ENCODE assay signal across 20 cellular contexts in the genomic region with DNA sequence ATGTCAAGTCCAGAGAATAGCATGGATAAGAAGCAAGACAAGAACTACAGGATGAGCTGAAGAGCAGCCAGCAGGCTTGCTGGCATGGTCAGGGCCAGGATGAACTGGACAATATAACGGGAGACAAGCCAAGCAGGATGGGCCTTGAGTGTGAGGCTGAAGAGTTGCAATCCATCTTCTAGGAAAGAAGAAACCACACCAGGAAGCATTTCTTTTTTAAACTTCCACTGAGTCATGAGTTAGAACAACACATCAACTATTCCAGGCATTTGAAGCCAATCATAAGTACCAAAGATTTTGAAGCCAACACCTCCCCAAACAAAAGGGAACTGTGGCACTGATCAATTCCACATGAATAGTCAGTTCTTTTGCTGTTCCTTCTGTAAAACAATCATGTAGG. TPM values are rescaled to one million over a fixed set of nuclear protein-coding genes. Genes with fewer than 3 reads are reported as not detected.
DNase-seq lines count a peak whose midpoint lies in the region; ATAC-seq and TF ChIP-seq lines count a peak whose summit lies in the region.
"Had no signal": no experiment of that assay in that cellular context is flagged by ENCODE, and none has a peak within 500 bp of the region (broad histone marks: within the 10 kb centered on the region; RNA-seq: fewer than 3 reads in every experiment).

No MANE protein-coding gene starts in this region.

- H3K4me1 Mint-ChIP-seq in chondrocyte (ENCODE audit: low read depth) = peaks cover 11% of the 10 kb centered on the region
- H3K4me1 Mint-ChIP-seq: H9, IgD-negative memory B cell, neural crest cell had no signal

- H2BK20ac ChIP-seq in IMR-90 (ENCODE audit: low read depth, low read length) = peak overlapping the region; percentile 37; the same call in 1 of the 2 replicates

- H2BK120ac ChIP-seq in IMR-90 (ENCODE audit: low read depth, low read length) = peak overlapping the region; percentile 74; the same call in 1 of the 2 replicates

- H2AK5ac ChIP-seq in IMR-90 (ENCODE audit: low read depth, low read length) = 0 out of 2 replicates have a peak overlapping the region, but pooled peaks have one; percentile 16

- dilution Hi-C loops in IMR-90 (cut with HindIII; ENCODE audit: low sequenced_read_pairs, unreplicated experiment) = no loop called here

- no peak overlapping the region for H3K4me2 ChIP-seq in IMR-90 (ENCODE audit: low read depth, low read length)
- H3K4me2 ChIP-seq: A549 had no signal

- H3K27ac Mint-ChIP-seq in chondrocyte (ENCODE audit: unreplicated experiment) = no peak overlapping the region
- H3K27ac Mint-ChIP-seq: H9 had no signal

- no peak overlapping the region for H3K4me3 Mint-ChIP-seq in chondrocyte (ENCODE audit: unreplicated experiment)
- H3K4me3 Mint-ChIP-seq: H9, IgD-negative memory B cell, neural crest cell had no signal

- no peak for TF ChIP-seq RAD21 in IMR-90 (IDR thresholded peaks at IDR 0.05; ENCODE audit: low read length)

- no peak overlapping the region for H2BK15ac ChIP-seq in IMR-90 (ENCODE audit: low read depth, low read length)

- no peak overlapping the region for H3K56ac ChIP-seq in IMR-90 (ENCODE audit: extremely low read depth, insufficient read depth, low read length)

- peaks cover 3% of the 10 kb centered on the region for H3K4me1 ChIP-seq in IMR-90 (ENCODE audit: control insufficient read depth, insufficient read depth, low read length)
- H3K4me1 ChIP-seq in aorta (ENCODE audit: control insufficient read depth in 1 of 2, insufficient read depth in 2 of 2, low read length in 2 of 2) = no peaks in the 10 kb centered on the region
- H3K4me1 ChIP-seq: A549, foreskin keratinocyte had no signal

- H3K79me1 ChIP-seq in IMR-90 (ENCODE audit: low read depth in 1 of 2, low read length in 2 of 2) = peaks cover 7 to 9% of the 10 kb centered on the region in 2 experiments; a peak in 3 of 4 replicates

- no peak overlapping the region for H3K9ac ChIP-seq in IMR-90 (ENCODE audit: low read depth, low read length)

- TF ChIP-seq CTCF in AG09309 (IDR thresholded peaks at IDR 0.05; ENCODE audit: control insufficient read depth, insufficient read depth, low read depth, low read length, missing control alignments) (no peak), IMR-90 (conservative IDR thresholded peaks at IDR 0.05; ENCODE audit: low read depth, low read length) (no peak), lower leg skin (IDR thresholded peaks at IDR 0.05) (no peak), chondrocyte (IDR thresholded peaks at IDR 0.05) (no peak)

- DNase-seq in AG09309 (ENCODE audit: low read depth) (peak; percentile 11), IMR-90 (peak; percentile 66), dedifferentiated amniotic fluid mesenchymal stem cell (ENCODE audit: extremely low spot score) (peak; percentile 21), kidney glomerular epithelial cell (lab: John Stamatoyannopoulos, UW) (peak; percentile 8), lower leg skin (ENCODE audit: low spot score in 2 of 2) (no peak), NCI-H2196 treated with DMSO at 0.1 percent for 48 hours (lab: John Stamatoyannopoulos, UW; ENCODE audit: unreplicated experiment) (no peak), chondrocyte (ENCODE audit: low spot score) (no peak), aorta (no peak)
- DNase-seq: activated CD8-positive, alpha-beta memory T cell treated with anti-CD3 and anti-CD28 coated beads for 24 hours; DMS 273 treated with DMSO at 0.1 percent for 48 hours; foreskin keratinocyte; H9; NK-92 treated with Interleukin-12 subunit alpha and Interleukin-12 subunit beta, amount 100 ng/mL, for 24 hours; Peyer's patch; T1000 had no signal

- no TSS peak for BruUV-seq in IMR-90 (replicated peaks; lab: Mats Ljungman, UMichigan)

- H3K14ac ChIP-seq in IMR-90 (replicated peaks; ENCODE audit: low read depth, low read length) = no peak overlapping the region; the same call in 1 of the 2 replicates

- H4K8ac ChIP-seq in IMR-90 (ENCODE audit: low read depth in 2 of 2, low read length in 2 of 2) = peak overlapping the region in 1 of 2 experiments; percentile 73; a peak in 2 of 4 replicates

- intact Hi-C loops in IMR-90 (cut with micrococcal nuclease) = no loop called here
- intact Hi-C loops in lower leg skin (cut with DNase I; ENCODE audit: low total_unique reads) = no loop called here
- intact Hi-C loops in aorta (cut with DNase I) = no loop called here

- no peak overlapping the region for H2AFZ ChIP-seq in IMR-90 (replicated peaks; ENCODE audit: low read length, poor library complexity)

- no peak overlapping the region for H3K18ac ChIP-seq in IMR-90 (ENCODE audit: low read depth, low read length)

- ATAC-seq in IMR-90 (ENCODE audit: low read depth) (peak; percentile 80), aorta (ENCODE audit: low FRiP score) (no peak)
- ATAC-seq: A549; activated naive CD4-positive, alpha-beta T cell treated with anti-CD3 and anti-CD28 coated beads, Interleukin-2, amount 50 U/mL, for 72 hours; foreskin keratinocyte had no signal

- no CpG with 5 or more reads among the region's 1 CpG for WGBS in IMR-90 (ENCODE audit: extremely low coverage in 2 of 2, insufficient read length in 1 of 2), 2 experiments
- WGBS in lower leg skin, 2 donors = 89 to 96% methylated on average over 1 of the region's 1 CpG
- WGBS in aorta, 2 donors = 94 to 100% methylated on average over 1 of the region's 1 CpG

- CTCF ChIA-PET in IMR-90 (lab: Yijun Ruan, JAX) = interaction anchor here (0.5 to 1.5 kb wide), 2 partner anchors 25 to 97 kb away, joined by 3 read pairs; no protein-coding TSS in a partner anchor

- H3K27me3 ChIP-seq in IMR-90 (ENCODE audit: control insufficient read depth, insufficient read depth, low read length) = no peaks in the 10 kb centered on the region
- no peaks in the 10 kb centered on the region for H3K27me3 ChIP-seq in aorta (ENCODE audit: control insufficient read depth in 1 of 2, insufficient read depth in 2 of 2, low read length in 1 of 2)
- H3K27me3 ChIP-seq: foreskin keratinocyte, Peyer's patch had no signal

- no peaks in the 10 kb centered on the region for H3K9me3 ChIP-seq in IMR-90 (ENCODE audit: control insufficient read depth, insufficient read depth, low read length)
- no peaks in the 10 kb centered on the region for H3K9me3 ChIP-seq in aorta (ENCODE audit: control insufficient read depth, low read length)
- H3K9me3 ChIP-seq: A549, Peyer's patch had no signal

- peaks cover 2% of the 10 kb centered on the region; the same call in 1 of the 2 replicates for H3K9me1 ChIP-seq in IMR-90 (ENCODE audit: insufficient read depth, low read length)

- in situ Hi-C loops in IMR-90 (cut with MboI; ENCODE audit: low sequenced_read_pairs) = no loop called here

- no peaks in the 10 kb centered on the region; the same call in 1 of the 2 replicates for H4K20me1 ChIP-seq in IMR-90 (ENCODE audit: insufficient read depth, low read length)

- H3K4me3 ChIP-seq in AG09309 (ENCODE audit: control insufficient read depth, low read depth, low read length) = no peak overlapping the region
- H3K4me3 ChIP-seq in IMR-90 (ENCODE audit: insufficient read depth, low read depth, low read length) = no peak overlapping the region
- H3K4me3 ChIP-seq in lower leg skin (ENCODE audit: low read depth, poor library complexity, severe bottlenecking) = no peak overlapping the region
- H3K4me3 ChIP-seq in aorta (ENCODE audit: low read length in 2 of 2) = no peak overlapping the region
- H3K4me3 ChIP-seq: A549, Peyer's patch, SK-N-MC had no signal

- no peak for TF ChIP-seq POLR2A in IMR-90 (IDR thresholded peaks at IDR 0.05; ENCODE audit: low read depth, low read length)
- no peak for TF ChIP-seq POLR2A in lower leg skin (IDR thresholded peaks at IDR 0.05)

- H2BK5ac ChIP-seq in IMR-90 (ENCODE audit: low read depth, low read length, poor library complexity, severe bottlenecking) = peak overlapping the region; percentile 83

- no peak overlapping the region; the same call in 1 of the 2 replicates for H3K23ac ChIP-seq in IMR-90 (ENCODE audit: low read depth, low read length)

- H3K36me3 Mint-ChIP-seq in chondrocyte (ENCODE audit: low read depth) = peaks cover 57% of the 10 kb centered on the region

- POLR2A ChIA-PET in IMR-90 (lab: Charles Lee; ENCODE audit: unreplicated experiment) = no interaction called here

- no peaks in the 10 kb centered on the region for H3K9me3 Mint-ChIP-seq in chondrocyte (ENCODE audit: low read depth)
- H3K9me3 Mint-ChIP-seq: H9, neural crest cell had no signal

- H4K5ac ChIP-seq in IMR-90 (ENCODE audit: low read depth, low read length) = no peak overlapping the region

- peak overlapping the region; percentile 25; the same call in 1 of the 2 replicates for H3K4ac ChIP-seq in IMR-90 (ENCODE audit: low read depth, low read length)

- no peak overlapping the region for H4K91ac ChIP-seq in IMR-90 (ENCODE audit: insufficient read depth, low read depth, low read length)

- H3K27ac ChIP-seq in IMR-90 (ENCODE audit: insufficient read depth, low read length) (no peak overlapping the region), aorta (ENCODE audit: low read depth in 1 of 2, low read length in 2 of 2) (no peak overlapping the region)
- H3K27ac ChIP-seq: A549, foreskin keratinocyte, Peyer's patch, SK-N-MC had no signal

- no peaks in the 10 kb centered on the region for H3K27me3 Mint-ChIP-seq in chondrocyte (ENCODE audit: low read depth)
- H3K27me3 Mint-ChIP-seq: IgD-negative memory B cell had no signal

- peaks cover 36% of the 10 kb centered on the region for H3K36me3 ChIP-seq in IMR-90 (ENCODE audit: control insufficient read depth, insufficient read depth, low read length)
- peaks cover 15 to 24% of the 10 kb centered on the region in 2 donors for H3K36me3 ChIP-seq in aorta (ENCODE audit: control insufficient read depth in 1 of 2, insufficient read depth in 2 of 2, low read length in 1 of 2)

- no peak overlapping the region for H2AK9ac ChIP-seq in IMR-90 (replicated peaks; ENCODE audit: low read depth, low read length, poor library complexity)

RNA-seq across cellular contexts. Expression of gene SLC31A2, which starts 27.3 kb away (rescaled TPM):
- total RNA-seq in IMR-90 (2012; rRNA removed) (5.8 and 7.2 TPM in 2 replicates), lower leg skin (100 to 1,000 TPM in 2 of 4 donors, 10 to 100 TPM in 2; 82.4 to 128 (median 99.2) TPM), chondrocyte (4.2 to 6.1 TPM (median 5.8 TPM) in 3 replicates), aorta (10 to 100 TPM; 13.2 to 14.0 TPM)
- polyA plus RNA-seq in IMR-90 (2012; rRNA removed) (5.1 and 6.3 TPM in 2 replicates), aorta (10 to 100 TPM in 1 of 2 donors, 1 to 10 TPM in 1; 3.1 to 11.0 TPM)
- 3.9 and 4.7 TPM in 2 replicates for polyA plus RNA-seq in IMR-90 (2012; cell fraction: cytosol; rRNA removed)
- polyA plus RNA-seq in IMR-90 (2012; cell fraction: nucleus; rRNA removed; ENCODE audit: low replicate concordance) = 2.0 and 2.7 TPM in 2 replicates

RNA-seq across cellular contexts. Expression of gene FKBP15, which starts 43.0 kb away (rescaled TPM):
- total RNA-seq in IMR-90 (2012; rRNA removed) (25.5 and 25.6 TPM in 2 replicates), lower leg skin (10 to 100 TPM; 27.7 to 33.3 (median 30.3) TPM), chondrocyte (26.0 to 33.6 TPM (median 27.6 TPM) in 3 replicates), aorta (10 to 100 TPM; 26.4 to 48.3 TPM)
- polyA plus RNA-seq in IMR-90 (2012; rRNA removed) (20.1 and 20.4 TPM in 2 replicates), aorta (10 to 100 TPM in 1 of 2 donors, 1 to 10 TPM in 1; 8.4 to 13.9 TPM)
- 8.6 and 9.6 TPM in 2 replicates for polyA plus RNA-seq in IMR-90 (2012; cell fraction: cytosol; rRNA removed)
- 20.7 and 43.2 TPM in 2 replicates for polyA plus RNA-seq in IMR-90 (2012; cell fraction: nucleus; rRNA removed; ENCODE audit: low replicate concordance)

RNA-seq across cellular contexts. Expression of gene SLC31A1, which starts 43.3 kb away (rescaled TPM):
- total RNA-seq in IMR-90 (2012; rRNA removed) = 23.3 and 27.5 TPM in 2 replicates
- polyA plus RNA-seq in IMR-90 (2012; rRNA removed) = 16.4 and 17.9 TPM in 2 replicates
- polyA plus RNA-seq in IMR-90 (2012; cell fraction: cytosol; rRNA removed) = 9.3 and 10.2 TPM in 2 replicates
- 1.9 and 7.6 TPM in 2 replicates for polyA plus RNA-seq in IMR-90 (2012; cell fraction: nucleus; rRNA removed; ENCODE audit: low replicate concordance)
- 10 to 100 TPM; 22.9 to 45.0 (median 33.9) TPM for total RNA-seq in lower leg skin
- 30.9 to 39.6 TPM (median 38.6 TPM) in 3 replicates for total RNA-seq in chondrocyte
- 10 to 100 TPM; 16.6 to 17.1 TPM for total RNA-seq in aorta
- polyA plus RNA-seq in aorta = 1 to 10 TPM; 6.0 to 9.4 TPM

Comparison
In these comparisons a context has a peak if more than half of its experiments do, and no peak if none do; other contexts are left out.
1. DNase-seq: peak in AG09309 (single experiment), IMR-90 (single experiment), dedifferentiated amniotic fluid mesenchymal stem cell (single experiment) and kidney glomerular epithelial cell (single experiment); none in lower leg skin (0 of 2), NCI-H2196 treated with DMSO at 0.1 percent for 48 hours (single experiment), chondrocyte (single experiment) and aorta (0 of 2).
2. RNA of gene SLC31A2, which starts 27.3 kb away (total RNA-seq): 82.4 to 128 TPM in lower leg skin; 13.2 to 14.0 TPM in aorta, 5.8 to 7.2 TPM in IMR-90 and 4.2 to 6.1 TPM in chondrocyte; every median in the first group is over 4 times any median in the second.